1 cellular context compared by ENCODE assay signal in genomic region chr10:60611291-60611747, GRCh38.
TF ChIP-seq lines count a peak whose summit lies in the region.

No MANE protein-coding gene starts in this region.

TF ChIP-seq in GM23338, 12 proteins besides CTCF, POLR2A, EP300 and RAD21 (continued from another document):
- TF ChIP-seq ZNF462 (CRISPR knock-in tag; IDR thresholded peaks at IDR 0.05), result no peak
